ENCODE assay signal across 32 cellular contexts in genomic region chr12:56996793-56997545, GRCh38. TPM values are rescaled to one million over a fixed set of nuclear protein-coding genes. Genes with fewer than 3 reads are reported as not detected.
DNase-seq lines count a peak whose midpoint lies in the region; ATAC-seq, FAIRE-seq and TF ChIP-seq lines count a peak whose summit lies in the region.
"Had no signal": no experiment of that assay in that cellular context is flagged by ENCODE, and none has a peak within 500 bp of the region (broad histone marks: within the 10 kb centered on the region; RNA-seq: fewer than 3 reads in every experiment).

No MANE protein-coding gene starts in this region.

- TF ChIP-seq CTCF in VCaP (conservative IDR thresholded peaks at IDR 0.05): no peak
- TF ChIP-seq CTCF in K562 (IDR thresholded peaks at IDR 0.05 in 2 of 3, conservative IDR thresholded peaks at IDR 0.05 in 1 of 3; ENCODE audit: insufficient read depth in 2 of 3, low read depth in 1 of 3, low read length in 3 of 3): peak in 2 of 3 experiments; percentile 2 to 19; a peak in 1 of 6 replicates
- TF ChIP-seq CTCF in neural progenitor cell (IDR thresholded peaks at IDR 0.05): no peak

- peaks cover 28% of the 10 kb centered on the region for H3K79me2 ChIP-seq in K562 (ENCODE audit: control insufficient read depth, insufficient read depth, low read length)
- H3K79me2 ChIP-seq in neural progenitor cell (ENCODE audit: low read depth): peaks cover 37% of the 10 kb centered on the region

- peak; percentile 26 for FAIRE-seq in K562 (lab: Jason Lieb, UNC)
- FAIRE-seq: GM19239 had no signal

- H3F3A ChIP-seq in neural progenitor cell (ENCODE audit: low read depth): no peaks in the 10 kb centered on the region

- no peak overlapping the region for H3K4me2 ChIP-seq in K562 (ENCODE audit: insufficient read depth, low read length)
- H3K4me2 ChIP-seq in neural progenitor cell: no peak overlapping the region
- H3K4me2 ChIP-seq: smooth muscle cell had no signal

- H3K9ac ChIP-seq in K562 (ENCODE audit: insufficient read depth in 1 of 2, low read depth in 2 of 2, low read length in 2 of 2) (peak overlapping the region in 1 of 2 experiments; percentile 62; a peak in 1 of 4 replicates), neural progenitor cell (no peak overlapping the region)

- H3K4me1 Mint-ChIP-seq in neural progenitor cell: peaks cover 5% of the 10 kb centered on the region

- H3K4me3 ChIP-seq in K562: no peak overlapping the region
- H3K4me3 ChIP-seq in neural progenitor cell: no peak overlapping the region
- H3K4me3 ChIP-seq: ascending aorta, smooth muscle cell, transverse colon had no signal

- DNase-seq in K562 (ENCODE audit: extremely low read depth in 1 of 4, low spot score in 3 of 4) (peak in 2 of 4 experiments; percentile 13 to 44), islet precursor cell (peak; percentile 49), neural progenitor cell (ENCODE audit: low spot score) (no peak), cortex of kidney (lab: John Stamatoyannopoulos, UW) (no peak)
- DNase-seq: activated CD4-positive, alpha-beta T cell treated with anti-CD3 and anti-CD28 coated beads, Interleukin-2, amount 10 ng/mL, durations not matched to agents 24 days and 14 days; activated naive CD8-positive, alpha-beta T cell treated with anti-CD3 and anti-CD28 coated beads for 36 hours; DMS79 treated with DMSO at 0.1 percent for 48 hours; GF-D8; H7; naive B cell; NCI-H1105; NCI-H2029; NCI-H526; NK-92 treated with Interleukin-12 subunit alpha and Interleukin-12 subunit beta, amount 100 ng/mL, for 24 hours; SHP77; stimulated activated CD4-positive, alpha-beta T cell treated with anti-CD3 and anti-CD28 coated beads, Interleukin-2, amount 100 ng/mL, for 24 hours; transverse colon had no signal

- CTCF ChIA-PET in K562 (lab: Yijun Ruan, JAX; ENCODE audit: low intra/inter-chr PET ratio): interaction anchor here (0.6 kb wide), 1 partner anchor 239 kb away, joined by 4 read pairs; no protein-coding TSS in a partner anchor

- no peaks in the 10 kb centered on the region for H3K9me3 ChIP-seq in K562 (replicated peaks; ENCODE audit: control insufficient read depth, insufficient read depth, low read depth, low read length)
- H3K9me3 ChIP-seq in neural progenitor cell (ENCODE audit: low read depth): no peaks in the 10 kb centered on the region
- H3K9me3 ChIP-seq: ascending aorta, transverse colon had no signal

- no peaks in the 10 kb centered on the region for H3K27me3 ChIP-seq in K562 (ENCODE audit: control insufficient read depth in 2 of 2, insufficient read depth in 2 of 2, low read length in 2 of 2)
- H3K27me3 ChIP-seq in neural progenitor cell: no peaks in the 10 kb centered on the region
- H3K27me3 ChIP-seq: ascending aorta, transverse colon had no signal

- no peak for TF ChIP-seq POLR2A in K562 (conservative IDR thresholded peaks at IDR 0.05)

- no peak overlapping the region for H3K4me3 Mint-ChIP-seq in neural progenitor cell
- H3K4me3 Mint-ChIP-seq: activated CD4-positive, alpha-beta T cell treated with anti-CD3 and anti-CD28 coated beads, Interleukin-2, amount 10 ng/mL, durations not matched to agents 24 days and 14 days; activated naive CD8-positive, alpha-beta T cell treated with anti-CD3 and anti-CD28 coated beads for 36 hours; memory B cell had no signal

- WGBS in K562 (ENCODE audit: insufficient coverage, low coverage, missing lambda C conversion rate): 47% methylated on average over 9 of the region's 12 CpGs

- peak in 1 of 2 experiments; percentile 28; a peak in 2 of 4 replicates for TF ChIP-seq RAD21 in K562 (CRISPR knock-in tag; conservative IDR thresholded peaks at IDR 0.05 in 1 of 2, IDR thresholded peaks at IDR 0.05 in 1 of 2)

- peaks cover 33% of the 10 kb centered on the region; the same call in 2 of the 3 replicates for H3K36me3 ChIP-seq in K562 (ENCODE audit: control insufficient read depth, insufficient read depth, low read length)
- peaks cover 9% of the 10 kb centered on the region for H3K36me3 ChIP-seq in neural progenitor cell
- H3K36me3 ChIP-seq: transverse colon had no signal

- H3K9me1 ChIP-seq in K562 (ENCODE audit: control insufficient read depth, insufficient read depth, low read length): no peaks in the 10 kb centered on the region

- H3K4me1 ChIP-seq in K562 (replicated peaks in 1 of 2; ENCODE audit: control insufficient read depth in 2 of 2, insufficient read depth in 2 of 2, low read length in 2 of 2) (peaks cover 19 to 34% of the 10 kb centered on the region in 2 experiments), neural progenitor cell (no peaks in the 10 kb centered on the region)
- H3K4me1 ChIP-seq: ascending aorta had no signal

- in situ Hi-C loops in K562 (cut with MboI): no loop called here

- BruUV-seq in K562 (replicated peaks; lab: Mats Ljungman, UMichigan): no TSS peak

- H2AFZ ChIP-seq in K562 (ENCODE audit: low read depth, low read length) (no peak overlapping the region), neural progenitor cell (replicated peaks) (no peak overlapping the region)

- peak overlapping the region; percentile 57 for H3K27ac Mint-ChIP-seq in neural progenitor cell
- H3K27ac Mint-ChIP-seq: activated T-helper 2 cell treated with anti-CD3 and anti-CD28 coated beads, Interferon-gamma antibody, Interleukin-2, Interleukin-4, amounts not matched to agents 10 μg/mL and 5 μg/mL and 100 μg/mL, durations not matched to agents 14 hours and 24 hours and 36 hours; memory B cell had no signal

- intact Hi-C loops in K562 (cut with micrococcal nuclease): no loop called here

- H3K27ac ChIP-seq in VCaP (peak overlapping the region; percentile 44), K562 (ENCODE audit: extremely low read depth, low read depth, low read length) (no peak overlapping the region), neural progenitor cell (no peak overlapping the region)
- H3K27ac ChIP-seq: ascending aorta, C4-2B, transverse colon had no signal

- peaks cover 24% of the 10 kb centered on the region for H3K36me3 Mint-ChIP-seq in neural progenitor cell

- POLR2A ChIA-PET in K562 (lab: Yijun Ruan, JAX): interaction anchor here (0.6 to 1.0 kb wide), 4 partner anchors 12 to 193 kb away, joined by 3 read pairs; no protein-coding TSS in a partner anchor

- H4K20me1 ChIP-seq in K562 (replicated peaks; ENCODE audit: control insufficient read depth, insufficient read depth, low read length): no peaks in the 10 kb centered on the region; the same call in 1 of the 2 replicates
- H4K20me1 ChIP-seq in neural progenitor cell (ENCODE audit: low read depth): peaks cover 48% of the 10 kb centered on the region

- TF ChIP-seq EP300 in K562 (IDR thresholded peaks at IDR 0.05; ENCODE audit: low read length): no peak

- ATAC-seq in K562 (peak; percentile 11; the same call in 2 of the 3 replicates), GM18511 (IDR thresholded peaks at IDR 0.05; ENCODE audit: unreplicated experiment) (no peak), GM21786 (IDR thresholded peaks at IDR 0.05; ENCODE audit: unreplicated experiment) (no peak)

- H3K9me3 Mint-ChIP-seq in neural progenitor cell: no peaks in the 10 kb centered on the region
- H3K9me3 Mint-ChIP-seq: activated CD4-positive, alpha-beta T cell treated with anti-CD3 and anti-CD28 coated beads, Interleukin-2, amount 10 ng/mL, durations not matched to agents 24 days and 14 days; activated naive CD8-positive, alpha-beta T cell treated with anti-CD3 and anti-CD28 coated beads for 36 hours; activated T-helper 2 cell treated with anti-CD3 and anti-CD28 coated beads, Interferon-gamma antibody, Interleukin-2, Interleukin-4, amounts not matched to agents 10 μg/mL and 5 μg/mL and 100 μg/mL, durations not matched to agents 14 hours and 24 hours and 36 hours; memory B cell; naive B cell had no signal

- H3K27me3 Mint-ChIP-seq in neural progenitor cell (ENCODE audit: insufficient read depth, low read depth): no peaks in the 10 kb centered on the region
- H3K27me3 Mint-ChIP-seq: activated CD4-positive, alpha-beta T cell treated with anti-CD3 and anti-CD28 coated beads, Interleukin-2, amount 10 ng/mL, durations not matched to agents 24 days and 14 days; activated naive CD8-positive, alpha-beta T cell treated with anti-CD3 and anti-CD28 coated beads for 36 hours; memory B cell; naive B cell had no signal

RNA-seq across cellular contexts. Expression of gene ZBTB39, which starts 9.4 kb away (rescaled TPM):
- 23.7 and 34.4 TPM in 2 replicates for total RNA-seq in K562 (2011; cell fraction: chromatin; rRNA removed; ENCODE audit: low replicate concordance)
- total RNA-seq in K562 (2011; cell fraction: nucleolus; rRNA removed): 21.3 and 23.3 TPM in 2 replicates
- 23.4 and 26.0 TPM in 2 replicates for total RNA-seq in K562 (2011; cell fraction: nucleoplasm; rRNA removed)
- total RNA-seq in K562 (2014; rRNA removed): 7.7 and 10.3 TPM in 2 replicates
- total RNA-seq in K562 (2014; rRNA removed; fragmentation: Illumina TruSeq; extraction: Trizol): 8.6 and 9.3 TPM in 2 replicates
- total RNA-seq in K562 (2015; rRNA removed; fragmentation: Illumina TruSeq; extraction: Trizol): 8.7 TPM in 2 replicates
- 11.5 and 13.3 TPM in 2 replicates for total RNA-seq in K562 (2021)
- 9.6 and 10.4 TPM in 2 replicates for polyA plus RNA-seq in K562 (2011; rRNA removed)
- 8.7 and 11.6 TPM in 2 replicates for polyA plus RNA-seq in K562 (2011; cell fraction: cytosol; rRNA removed)
- polyA plus RNA-seq in K562 (2011; cell fraction: nucleus; rRNA removed): 13.1 and 14.4 TPM in 2 replicates
- polyA plus RNA-seq in K562 (2012): 7.2 and 7.5 TPM in 2 replicates
- 10.9 and 11.6 TPM in 2 replicates for polyA plus RNA-seq in K562 (2014; fragmentation: Illumina TruSeq; extraction: Trizol)
- 1 to 10 TPM; 3.3 to 3.4 TPM for polyA plus RNA-seq in K562 (2014; fragmentation: Nextera tagmentation; extraction: Ambion mirVana)
- polyA plus RNA-seq in K562 (2014; rRNA removed): 8.2 and 8.6 TPM in 2 replicates
- polyA minus RNA-seq in K562 (2011; rRNA and poly(A)+ RNA removed): 14.8 and 17.1 TPM in 2 replicates
- 8.0 and 9.3 TPM in 2 replicates for polyA minus RNA-seq in K562 (2011; cell fraction: cytosol; rRNA and poly(A)+ RNA removed)
- 13.3 and 21.2 TPM in 2 replicates for polyA minus RNA-seq in K562 (2011; cell fraction: nucleus; rRNA and poly(A)+ RNA removed)
- total RNA-seq in neural progenitor cell (ENCODE audit: low replicate concordance): 21.1 and 29.7 TPM in 2 replicates

RNA-seq across cellular contexts. Expression of gene TAC3, which starts 19.4 kb away (rescaled TPM):
- total RNA-seq in K562 (2011; cell fraction: chromatin; rRNA removed; ENCODE audit: low replicate concordance): 0.92 and 1.2 TPM in 2 replicates
- total RNA-seq in K562 (2011; cell fraction: nucleolus; rRNA removed): 1.3 and 2.3 TPM in 2 replicates
- 1.8 and 2.0 TPM in 2 replicates for total RNA-seq in K562 (2011; cell fraction: nucleoplasm; rRNA removed)
- 0.64 and 1.9 TPM in 2 replicates for total RNA-seq in K562 (2014; rRNA removed)
- total RNA-seq in K562 (2014; rRNA removed; fragmentation: Illumina TruSeq; extraction: Trizol): 0.76 and 1.1 TPM in 2 replicates
- total RNA-seq in K562 (2015; rRNA removed; fragmentation: Illumina TruSeq; extraction: Trizol): 1.4 and 1.8 TPM in 2 replicates
- total RNA-seq in K562 (2021): 0.29 and 1.7 TPM in 2 replicates
- polyA plus RNA-seq in K562 (2011; rRNA removed): 0.87 and 2.8 TPM in 2 replicates
- 1.5 and 3.6 TPM in 2 replicates for polyA plus RNA-seq in K562 (2011; cell fraction: cytosol; rRNA removed)
- polyA plus RNA-seq in K562 (2011; cell fraction: nucleus; rRNA removed): 0.38 and 0.98 TPM in 2 replicates
- polyA plus RNA-seq in K562 (2012): 2.9 and 3.1 TPM in 2 replicates
- 2.0 and 2.7 TPM in 2 replicates for polyA plus RNA-seq in K562 (2014; fragmentation: Illumina TruSeq; extraction: Trizol)
- 1 to 10 TPM; 2.4 to 2.6 TPM for polyA plus RNA-seq in K562 (2014; fragmentation: Nextera tagmentation; extraction: Ambion mirVana)
- 1.2 and 1.6 TPM in 2 replicates for polyA plus RNA-seq in K562 (2014; rRNA removed)
- polyA minus RNA-seq in K562 (2011; rRNA and poly(A)+ RNA removed): 0.39 and 1.1 TPM in 2 replicates
- 0.95 TPM in 1 of 2 replicates, not detected in the other for polyA minus RNA-seq in K562 (2011; cell fraction: cytosol; rRNA and poly(A)+ RNA removed)
- not detected in 2 replicates for polyA minus RNA-seq in K562 (2011; cell fraction: nucleus; rRNA and poly(A)+ RNA removed)
- 6.0 and 13.8 TPM in 2 replicates for total RNA-seq in neural progenitor cell (ENCODE audit: low replicate concordance)
- total RNA-seq: activated CD4-positive, alpha-beta T cell treated with anti-CD3 and anti-CD28 coated beads, Interleukin-2, amount 10 ng/mL, durations not matched to agents 24 days and 14 days; activated T-helper 2 cell treated with anti-CD3 and anti-CD28 coated beads, Interferon-gamma antibody, Interleukin-2, Interleukin-4, amounts not matched to agents 10 μg/mL and 5 μg/mL and 100 μg/mL, durations not matched to agents 14 hours and 24 hours and 36 hours; ascending aorta; cardiac septum; dermis microvascular lymphatic vessel endothelial cell; HT-29; kidney epithelial cell; M059J; omental fat pad had no signal

RNA-seq across cellular contexts. Expression of gene RDH16, which starts 39.6 kb away (rescaled TPM):
- 3.0 and 3.8 TPM in 2 replicates for total RNA-seq in K562 (2011; cell fraction: chromatin; rRNA removed; ENCODE audit: low replicate concordance)
- 1.2 and 2.4 TPM in 2 replicates for total RNA-seq in K562 (2011; cell fraction: nucleolus; rRNA removed)
- total RNA-seq in K562 (2011; cell fraction: nucleoplasm; rRNA removed): 3.7 and 4.8 TPM in 2 replicates
- 0.20 and 0.23 TPM in 2 replicates for total RNA-seq in K562 (2014; rRNA removed)
- 0.22 and 0.26 TPM in 2 replicates for total RNA-seq in K562 (2014; rRNA removed; fragmentation: Illumina TruSeq; extraction: Trizol)
- total RNA-seq in K562 (2015; rRNA removed; fragmentation: Illumina TruSeq; extraction: Trizol): 0.11 TPM in 2 replicates
- total RNA-seq in K562 (2021): 0.36 and 0.42 TPM in 2 replicates
- 0.26 and 0.62 TPM in 2 replicates for polyA plus RNA-seq in K562 (2011; rRNA removed)
- polyA plus RNA-seq in K562 (2011; cell fraction: cytosol; rRNA removed): 0.04 and 0.28 TPM in 2 replicates
- 2.4 and 5.4 TPM in 2 replicates for polyA plus RNA-seq in K562 (2011; cell fraction: nucleus; rRNA removed)
- polyA plus RNA-seq in K562 (2012): 0.14 and 0.47 TPM in 2 replicates
- polyA plus RNA-seq in K562 (2014; fragmentation: Illumina TruSeq; extraction: Trizol): 0.12 and 0.21 TPM in 2 replicates
- under 1 TPM in 1 of 2 experiments, not detected in 1; 0.13 TPM for polyA plus RNA-seq in K562 (2014; fragmentation: Nextera tagmentation; extraction: Ambion mirVana)
- polyA plus RNA-seq in K562 (2014; rRNA removed): 0.24 and 0.52 TPM in 2 replicates
- 0.11 and 0.48 TPM in 2 replicates for polyA minus RNA-seq in K562 (2011; rRNA and poly(A)+ RNA removed)
- not detected in 2 replicates for polyA minus RNA-seq in K562 (2011; cell fraction: cytosol; rRNA and poly(A)+ RNA removed)
- 0.54 and 1.6 TPM in 2 replicates for polyA minus RNA-seq in K562 (2011; cell fraction: nucleus; rRNA and poly(A)+ RNA removed)
- total RNA-seq in neural progenitor cell (ENCODE audit: low replicate concordance): 1.2 and 2.3 TPM in 2 replicates
- total RNA-seq: HT-29, kidney epithelial cell, M059J had no signal

RNA-seq across cellular contexts. Expression of gene MYO1A, which starts 53.0 kb away (rescaled TPM):
- total RNA-seq in K562 (2011; cell fraction: chromatin; rRNA removed; ENCODE audit: low replicate concordance): 0.35 and 1.0 TPM in 2 replicates
- 0.79 and 1.5 TPM in 2 replicates for total RNA-seq in K562 (2011; cell fraction: nucleolus; rRNA removed)
- 0.51 and 0.99 TPM in 2 replicates for total RNA-seq in K562 (2011; cell fraction: nucleoplasm; rRNA removed)
- 0.08 and 0.09 TPM in 2 replicates for total RNA-seq in K562 (2014; rRNA removed)
- 0.06 and 0.29 TPM in 2 replicates for total RNA-seq in K562 (2014; rRNA removed; fragmentation: Illumina TruSeq; extraction: Trizol)
- total RNA-seq in K562 (2015; rRNA removed; fragmentation: Illumina TruSeq; extraction: Trizol): 0.08 and 0.14 TPM in 2 replicates
- total RNA-seq in K562 (2021): 0.18 and 0.29 TPM in 2 replicates
- polyA plus RNA-seq in K562 (2011; rRNA removed): 0.14 and 0.18 TPM in 2 replicates
- polyA plus RNA-seq in K562 (2011; cell fraction: cytosol; rRNA removed): 0.03 TPM in 1 of 2 replicates, not detected in the other
- polyA plus RNA-seq in K562 (2011; cell fraction: nucleus; rRNA removed): 0.23 and 0.91 TPM in 2 replicates
- 0.08 and 0.11 TPM in 2 replicates for polyA plus RNA-seq in K562 (2012)
- polyA plus RNA-seq in K562 (2014; fragmentation: Illumina TruSeq; extraction: Trizol): 0.03 and 0.54 TPM in 2 replicates
- not detected for polyA plus RNA-seq in K562 (2014; fragmentation: Nextera tagmentation; extraction: Ambion mirVana)
- polyA plus RNA-seq in K562 (2014; rRNA removed): 0.08 and 0.20 TPM in 2 replicates
- 0.06 TPM in 1 of 2 replicates, not detected in the other for polyA minus RNA-seq in K562 (2011; rRNA and poly(A)+ RNA removed)
- polyA minus RNA-seq in K562 (2011; cell fraction: cytosol; rRNA and poly(A)+ RNA removed): not detected in 2 replicates
- 0.13 and 1.1 TPM in 2 replicates for polyA minus RNA-seq in K562 (2011; cell fraction: nucleus; rRNA and poly(A)+ RNA removed)
- total RNA-seq in neural progenitor cell (ENCODE audit: low replicate concordance): 0.19 TPM in 1 of 2 replicates, not detected in the other
- total RNA-seq: ascending aorta, kidney epithelial cell, M059J, smooth muscle cell had no signal
- polyA plus RNA-seq: smooth muscle cell had no signal

Comparison
In these comparisons a context has a peak if more than half of its experiments do, and no peak if none do; other contexts are left out.
1. CTCF ChIP-seq: peak in K562 (2 of 3); none in VCaP (single experiment) and neural progenitor cell (single experiment).